ENCODE assay signal across 1 cellular context in the genomic region with DNA sequence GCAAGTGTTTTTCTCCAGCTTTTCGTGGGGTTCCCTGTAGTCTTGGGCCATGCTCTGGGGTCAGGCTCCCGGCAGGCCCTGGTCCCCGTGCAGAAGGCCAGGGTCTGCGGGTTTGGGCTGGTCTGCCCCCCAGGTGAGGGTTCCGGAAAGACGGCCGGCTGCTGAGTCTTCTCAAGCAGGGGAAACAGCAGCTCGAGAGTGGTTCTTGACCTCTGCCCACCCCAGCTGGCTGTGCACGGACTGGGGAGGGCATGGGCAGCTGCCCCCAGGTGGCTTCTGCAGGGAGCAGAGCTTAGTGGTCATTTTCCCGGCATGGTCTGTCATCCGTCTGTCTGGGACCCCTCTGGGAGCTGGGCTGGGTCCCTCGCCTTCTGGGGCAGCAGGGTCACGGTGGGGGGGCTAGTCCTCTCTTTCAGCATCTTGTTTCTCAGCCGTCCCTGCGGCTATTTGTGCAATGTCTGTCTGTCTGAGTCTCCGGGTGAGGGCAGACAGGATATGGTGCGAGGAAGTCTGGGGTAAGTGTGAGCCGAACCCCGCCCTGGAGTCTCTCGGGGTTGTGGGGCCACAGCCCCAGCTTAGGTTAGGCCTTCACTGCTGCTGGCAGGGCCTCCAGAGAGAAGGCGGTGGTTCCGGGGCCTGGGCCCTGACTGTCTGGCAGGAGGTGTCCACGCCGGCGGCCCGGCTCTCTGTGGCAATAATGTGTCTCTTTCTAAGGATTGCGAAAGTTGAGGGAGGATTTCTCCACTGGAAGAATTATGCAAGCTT.
TF ChIP-seq lines count a peak whose summit lies in the region.

No MANE protein-coding gene starts in this region.

TF ChIP-seq in HepG2, 621 proteins besides CTCF, POLR2A, EP300 and RAD21 (continued from another document and continues in another):
- TF ChIP-seq RFXANK (CRISPR knock-in tag; IDR thresholded peaks at IDR 0.05) = 0 out of 2 replicates have a peak, but pooled peaks have one; percentile 56
- TF ChIP-seq HDAC6 (IDR thresholded peaks at IDR 0.05; ENCODE audit: low read depth, low read length) = no peak
- no peak for TF ChIP-seq MZF1 (CRISPR knock-in tag; IDR thresholded peaks at IDR 0.05; ENCODE audit: borderline replicate concordance)
- TF ChIP-seq ARNTL (CRISPR knock-in tag; IDR thresholded peaks at IDR 0.05) = 0 out of 2 replicates have a peak, but pooled peaks have one; percentile 54
- peak; percentile 63; the same call in 1 of the 2 replicates for TF ChIP-seq ZKSCAN8 (CRISPR knock-in tag; IDR thresholded peaks at IDR 0.05; ENCODE audit: borderline replicate concordance)
- TF ChIP-seq, protein P1, sequence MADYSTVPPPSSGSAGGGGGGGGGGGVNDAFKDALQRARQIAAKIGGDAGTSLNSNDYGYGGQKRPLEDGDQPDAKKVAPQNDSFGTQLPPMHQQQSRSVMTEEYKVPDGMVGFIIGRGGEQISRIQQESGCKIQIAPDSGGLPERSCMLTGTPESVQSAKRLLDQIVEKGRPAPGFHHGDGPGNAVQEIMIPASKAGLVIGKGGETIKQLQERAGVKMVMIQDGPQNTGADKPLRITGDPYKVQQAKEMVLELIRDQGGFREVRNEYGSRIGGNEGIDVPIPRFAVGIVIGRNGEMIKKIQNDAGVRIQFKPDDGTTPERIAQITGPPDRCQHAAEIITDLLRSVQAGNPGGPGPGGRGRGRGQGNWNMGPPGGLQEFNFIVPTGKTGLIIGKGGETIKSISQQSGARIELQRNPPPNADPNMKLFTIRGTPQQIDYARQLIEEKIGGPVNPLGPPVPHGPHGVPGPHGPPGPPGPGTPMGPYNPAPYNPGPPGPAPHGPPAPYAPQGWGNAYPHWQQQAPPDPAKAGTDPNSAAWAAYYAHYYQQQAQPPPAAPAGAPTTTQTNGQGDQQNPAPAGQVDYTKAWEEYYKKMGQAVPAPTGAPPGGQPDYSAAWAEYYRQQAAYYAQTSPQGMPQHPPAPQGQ (CRISPR knock-in tag; IDR thresholded peaks at IDR 0.05; ENCODE audit: borderline replicate concordance) = no peak
- no peak for TF ChIP-seq HOXA7 (CRISPR knock-in tag; IDR thresholded peaks at IDR 0.05)
- peak; percentile 76; the same call in 1 of the 2 replicates for TF ChIP-seq DNMT3B (CRISPR knock-in tag; conservative IDR thresholded peaks at IDR 0.05)
- TF ChIP-seq HCFC1 (IDR thresholded peaks at IDR 0.05; ENCODE audit: low read depth, low read length) = no peak
- TF ChIP-seq PAX8 (CRISPR knock-in tag; IDR thresholded peaks at IDR 0.05; ENCODE audit: borderline replicate concordance) = no peak
- peak; percentile 19; the same call in 1 of the 2 replicates for TF ChIP-seq DR1 (CRISPR knock-in tag; IDR thresholded peaks at IDR 0.05)
- no peak for TF ChIP-seq KDM6A (CRISPR knock-in tag; IDR thresholded peaks at IDR 0.05; ENCODE audit: low read depth)
- TF ChIP-seq CEBPB (IDR thresholded peaks at IDR 0.05; ENCODE audit: borderline replicate concordance, low read depth, low read length) = peak; percentile 100
- TF ChIP-seq SP1 (IDR thresholded peaks at IDR 0.05) = no peak
- no peak for TF ChIP-seq SP1 (CRISPR knock-in tag; IDR thresholded peaks at IDR 0.05)
- TF ChIP-seq ZNF737 (CRISPR knock-in tag; IDR thresholded peaks at IDR 0.05; ENCODE audit: borderline replicate concordance) = no peak
- TF ChIP-seq MED8 (CRISPR knock-in tag; IDR thresholded peaks at IDR 0.05; ENCODE audit: insufficient replicate concordance) = peak; percentile 87
- no peak for TF ChIP-seq ZNF326 (CRISPR knock-in tag; IDR thresholded peaks at IDR 0.05; ENCODE audit: borderline replicate concordance)
- no peak for TF ChIP-seq SMAD9 (CRISPR knock-in tag; IDR thresholded peaks at IDR 0.05)
- peak; percentile 69 for TF ChIP-seq HDAC1 (CRISPR knock-in tag; IDR thresholded peaks at IDR 0.05)
- 0 out of 2 replicates have a peak, but pooled peaks have one; percentile 25 for TF ChIP-seq BORCS8-MEF2B (CRISPR knock-in tag; IDR thresholded peaks at IDR 0.05)
- TF ChIP-seq ZMYM2 (CRISPR knock-in tag; IDR thresholded peaks at IDR 0.05) = 0 out of 2 replicates have a peak, but pooled peaks have one; percentile 37
- TF ChIP-seq ZNF354B (CRISPR knock-in tag; IDR thresholded peaks at IDR 0.05) = no peak
- TF ChIP-seq, protein P2, sequence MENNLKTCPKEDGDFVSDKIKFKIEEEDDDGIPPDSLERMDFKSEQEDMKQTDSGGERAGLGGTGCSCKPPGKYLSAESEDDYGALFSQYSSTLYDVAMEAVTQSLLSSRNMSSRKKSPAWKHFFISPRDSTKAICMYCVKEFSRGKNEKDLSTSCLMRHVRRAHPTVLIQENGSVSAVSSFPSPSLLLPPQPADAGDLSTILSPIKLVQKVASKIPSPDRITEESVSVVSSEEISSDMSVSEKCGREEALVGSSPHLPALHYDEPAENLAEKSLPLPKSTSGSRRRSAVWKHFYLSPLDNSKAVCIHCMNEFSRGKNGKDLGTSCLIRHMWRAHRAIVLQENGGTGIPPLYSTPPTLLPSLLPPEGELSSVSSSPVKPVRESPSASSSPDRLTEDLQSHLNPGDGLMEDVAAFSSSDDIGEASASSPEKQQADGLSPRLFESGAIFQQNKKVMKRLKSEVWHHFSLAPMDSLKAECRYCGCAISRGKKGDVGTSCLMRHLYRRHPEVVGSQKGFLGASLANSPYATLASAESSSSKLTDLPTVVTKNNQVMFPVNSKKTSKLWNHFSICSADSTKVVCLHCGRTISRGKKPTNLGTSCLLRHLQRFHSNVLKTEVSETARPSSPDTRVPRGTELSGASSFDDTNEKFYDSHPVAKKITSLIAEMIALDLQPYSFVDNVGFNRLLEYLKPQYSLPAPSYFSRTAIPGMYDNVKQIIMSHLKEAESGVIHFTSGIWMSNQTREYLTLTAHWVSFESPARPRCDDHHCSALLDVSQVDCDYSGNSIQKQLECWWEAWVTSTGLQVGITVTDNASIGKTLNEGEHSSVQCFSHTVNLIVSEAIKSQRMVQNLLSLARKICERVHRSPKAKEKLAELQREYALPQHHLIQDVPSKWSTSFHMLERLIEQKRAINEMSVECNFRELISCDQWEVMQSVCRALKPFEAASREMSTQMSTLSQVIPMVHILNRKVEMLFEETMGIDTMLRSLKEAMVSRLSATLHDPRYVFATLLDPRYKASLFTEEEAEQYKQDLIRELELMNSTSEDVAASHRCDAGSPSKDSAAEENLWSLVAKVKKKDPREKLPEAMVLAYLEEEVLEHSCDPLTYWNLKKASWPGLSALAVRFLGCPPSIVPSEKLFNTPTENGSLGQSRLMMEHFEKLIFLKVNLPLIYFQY (CRISPR knock-in tag; IDR thresholded peaks at IDR 0.05; ENCODE audit: borderline replicate concordance) = peak; percentile 85; the same call in 1 of the 2 replicates
- TF ChIP-seq, protein P3, sequence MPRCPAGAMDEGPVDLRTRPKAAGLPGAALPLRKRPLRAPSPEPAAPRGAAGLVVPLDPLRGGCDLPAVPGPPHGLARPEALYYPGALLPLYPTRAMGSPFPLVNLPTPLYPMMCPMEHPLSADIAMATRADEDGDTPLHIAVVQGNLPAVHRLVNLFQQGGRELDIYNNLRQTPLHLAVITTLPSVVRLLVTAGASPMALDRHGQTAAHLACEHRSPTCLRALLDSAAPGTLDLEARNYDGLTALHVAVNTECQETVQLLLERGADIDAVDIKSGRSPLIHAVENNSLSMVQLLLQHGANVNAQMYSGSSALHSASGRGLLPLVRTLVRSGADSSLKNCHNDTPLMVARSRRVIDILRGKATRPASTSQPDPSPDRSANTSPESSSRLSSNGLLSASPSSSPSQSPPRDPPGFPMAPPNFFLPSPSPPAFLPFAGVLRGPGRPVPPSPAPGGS (CRISPR knock-in tag; IDR thresholded peaks at IDR 0.05) = no peak
- no peak for TF ChIP-seq ZMYM3 (CRISPR knock-in tag; IDR thresholded peaks at IDR 0.05)
- no peak for TF ChIP-seq TOE1 (CRISPR knock-in tag; IDR thresholded peaks at IDR 0.05)
- no peak for TF ChIP-seq ZNF850 (CRISPR knock-in tag; conservative IDR thresholded peaks at IDR 0.05)
- TF ChIP-seq, protein P4, sequence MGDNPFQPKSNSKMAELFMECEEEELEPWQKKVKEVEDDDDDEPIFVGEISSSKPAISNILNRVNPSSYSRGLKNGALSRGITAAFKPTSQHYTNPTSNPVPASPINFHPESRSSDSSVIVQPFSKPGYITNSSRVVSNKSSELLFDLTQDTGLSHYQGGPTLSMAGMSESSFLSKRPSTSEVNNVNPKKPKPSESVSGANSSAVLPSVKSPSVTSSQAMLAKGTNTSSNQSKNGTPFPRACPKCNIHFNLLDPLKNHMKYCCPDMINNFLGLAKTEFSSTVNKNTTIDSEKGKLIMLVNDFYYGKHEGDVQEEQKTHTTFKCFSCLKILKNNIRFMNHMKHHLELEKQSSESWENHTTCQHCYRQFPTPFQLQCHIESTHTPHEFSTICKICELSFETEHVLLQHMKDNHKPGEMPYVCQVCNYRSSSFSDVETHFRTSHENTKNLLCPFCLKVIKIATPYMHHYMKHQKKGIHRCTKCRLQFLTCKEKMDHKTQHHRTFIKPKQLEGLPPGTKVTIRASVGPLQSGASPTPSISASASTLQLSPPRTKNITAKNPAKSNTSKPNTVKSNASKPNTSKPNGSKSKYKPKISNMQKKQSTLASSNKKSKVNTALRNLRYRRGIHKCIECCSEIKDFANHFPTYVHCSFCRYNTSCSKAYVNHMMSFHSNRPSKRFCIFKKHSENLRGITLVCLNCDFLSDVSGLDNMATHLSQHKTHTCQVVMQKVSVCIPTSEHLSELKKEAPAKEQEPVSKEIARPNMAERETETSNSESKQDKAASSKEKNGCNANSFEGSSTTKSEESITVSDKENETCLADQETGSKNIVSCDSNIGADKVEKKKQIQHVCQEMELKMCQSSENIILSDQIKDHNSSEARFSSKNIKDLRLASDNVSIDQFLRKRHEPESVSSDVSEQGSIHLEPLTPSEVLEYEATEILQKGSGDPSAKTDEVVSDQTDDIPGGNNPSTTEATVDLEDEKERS (CRISPR knock-in tag; IDR thresholded peaks at IDR 0.05) = no peak
- TF ChIP-seq, protein P5, sequence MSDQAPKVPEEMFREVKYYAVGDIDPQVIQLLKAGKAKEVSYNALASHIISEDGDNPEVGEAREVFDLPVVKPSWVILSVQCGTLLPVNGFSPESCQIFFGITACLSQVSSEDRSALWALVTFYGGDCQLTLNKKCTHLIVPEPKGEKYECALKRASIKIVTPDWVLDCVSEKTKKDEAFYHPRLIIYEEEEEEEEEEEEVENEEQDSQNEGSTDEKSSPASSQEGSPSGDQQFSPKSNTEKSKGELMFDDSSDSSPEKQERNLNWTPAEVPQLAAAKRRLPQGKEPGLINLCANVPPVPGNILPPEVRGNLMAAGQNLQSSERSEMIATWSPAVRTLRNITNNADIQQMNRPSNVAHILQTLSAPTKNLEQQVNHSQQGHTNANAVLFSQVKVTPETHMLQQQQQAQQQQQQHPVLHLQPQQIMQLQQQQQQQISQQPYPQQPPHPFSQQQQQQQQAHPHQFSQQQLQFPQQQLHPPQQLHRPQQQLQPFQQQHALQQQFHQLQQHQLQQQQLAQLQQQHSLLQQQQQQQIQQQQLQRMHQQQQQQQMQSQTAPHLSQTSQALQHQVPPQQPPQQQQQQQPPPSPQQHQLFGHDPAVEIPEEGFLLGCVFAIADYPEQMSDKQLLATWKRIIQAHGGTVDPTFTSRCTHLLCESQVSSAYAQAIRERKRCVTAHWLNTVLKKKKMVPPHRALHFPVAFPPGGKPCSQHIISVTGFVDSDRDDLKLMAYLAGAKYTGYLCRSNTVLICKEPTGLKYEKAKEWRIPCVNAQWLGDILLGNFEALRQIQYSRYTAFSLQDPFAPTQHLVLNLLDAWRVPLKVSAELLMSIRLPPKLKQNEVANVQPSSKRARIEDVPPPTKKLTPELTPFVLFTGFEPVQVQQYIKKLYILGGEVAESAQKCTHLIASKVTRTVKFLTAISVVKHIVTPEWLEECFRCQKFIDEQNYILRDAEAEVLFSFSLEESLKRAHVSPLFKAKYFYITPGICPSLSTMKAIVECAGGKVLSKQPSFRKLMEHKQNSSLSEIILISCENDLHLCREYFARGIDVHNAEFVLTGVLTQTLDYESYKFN (CRISPR knock-in tag; conservative IDR thresholded peaks at IDR 0.05) = peak; percentile 78
- TF ChIP-seq, protein P6, sequence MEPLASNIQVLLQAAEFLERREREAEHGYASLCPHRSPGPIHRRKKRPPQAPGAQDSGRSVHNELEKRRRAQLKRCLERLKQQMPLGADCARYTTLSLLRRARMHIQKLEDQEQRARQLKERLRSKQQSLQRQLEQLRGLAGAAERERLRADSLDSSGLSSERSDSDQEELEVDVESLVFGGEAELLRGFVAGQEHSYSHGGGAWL (CRISPR knock-in tag; IDR thresholded peaks at IDR 0.05) = no peak; the same call in 1 of the 2 replicates
- peak; percentile 47; the same call in 1 of the 2 replicates for TF ChIP-seq ZSCAN31 (CRISPR knock-in tag; IDR thresholded peaks at IDR 0.05; ENCODE audit: low read depth)
- peak; percentile 70; the same call in 1 of the 2 replicates for TF ChIP-seq SOX5 (CRISPR knock-in tag; IDR thresholded peaks at IDR 0.05; ENCODE audit: borderline replicate concordance)
- TF ChIP-seq, protein P7, sequence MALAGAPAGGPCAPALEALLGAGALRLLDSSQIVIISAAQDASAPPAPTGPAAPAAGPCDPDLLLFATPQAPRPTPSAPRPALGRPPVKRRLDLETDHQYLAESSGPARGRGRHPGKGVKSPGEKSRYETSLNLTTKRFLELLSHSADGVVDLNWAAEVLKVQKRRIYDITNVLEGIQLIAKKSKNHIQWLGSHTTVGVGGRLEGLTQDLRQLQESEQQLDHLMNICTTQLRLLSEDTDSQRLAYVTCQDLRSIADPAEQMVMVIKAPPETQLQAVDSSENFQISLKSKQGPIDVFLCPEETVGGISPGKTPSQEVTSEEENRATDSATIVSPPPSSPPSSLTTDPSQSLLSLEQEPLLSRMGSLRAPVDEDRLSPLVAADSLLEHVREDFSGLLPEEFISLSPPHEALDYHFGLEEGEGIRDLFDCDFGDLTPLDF (CRISPR knock-in tag; IDR thresholded peaks at IDR 0.05) = no peak
- TF ChIP-seq ZNF768 (CRISPR knock-in tag; IDR thresholded peaks at IDR 0.05) = peak; percentile 5; the same call in 1 of the 2 replicates
- peak; percentile 78; the same call in 1 of the 2 replicates for TF ChIP-seq ZNF317 (CRISPR knock-in tag; IDR thresholded peaks at IDR 0.05)
- peak; percentile 70; the same call in 1 of the 2 replicates for TF ChIP-seq HMG20A (CRISPR knock-in tag; IDR thresholded peaks at IDR 0.05; ENCODE audit: borderline replicate concordance)
- peak; percentile 10; the same call in 1 of the 2 replicates for TF ChIP-seq REPIN1 (CRISPR knock-in tag; IDR thresholded peaks at IDR 0.05; ENCODE audit: borderline replicate concordance, low read depth)
- no peak for TF ChIP-seq GFI1 (CRISPR knock-in tag; IDR thresholded peaks at IDR 0.05; ENCODE audit: borderline replicate concordance)
- no peak for TF ChIP-seq ZFP1 (CRISPR knock-in tag; IDR thresholded peaks at IDR 0.05)
